26 cellular contexts compared by ENCODE assay signal in the genomic region with DNA sequence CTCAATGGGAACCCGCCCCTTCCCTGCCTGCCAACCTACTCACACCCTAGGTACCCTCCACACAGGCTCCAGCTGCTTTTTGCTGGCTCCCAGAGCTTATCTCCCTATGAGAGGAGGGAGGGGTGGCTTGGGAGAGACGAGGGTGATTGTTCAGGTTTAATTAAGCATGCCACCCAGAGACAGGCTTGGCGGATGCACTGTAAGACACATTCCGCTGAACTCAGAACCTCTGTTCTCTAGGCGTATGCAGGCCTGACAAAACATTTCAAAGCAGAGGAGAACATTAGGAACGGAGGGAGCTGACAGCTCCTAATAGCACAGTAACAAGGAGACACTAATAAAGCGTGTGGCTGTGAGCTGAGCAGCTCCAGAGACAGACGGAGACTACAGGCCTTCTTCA.
DNase-seq lines count a peak whose midpoint lies in the region; ATAC-seq and TF ChIP-seq lines count a peak whose summit lies in the region.
"Had no signal": no experiment of that assay in that cellular context is flagged by ENCODE, and none has a peak within 500 bp of the region (broad histone marks: within the 10 kb centered on the region; RNA-seq: fewer than 3 reads in every experiment).

No MANE protein-coding gene starts in this region.

- POLR2A ChIA-PET in WTC11 (lab: Charles Lee), result no interaction called here

- H3K27me3 ChIP-seq in Karpas-422 (ENCODE audit: low read length) (no peaks in the 10 kb centered on the region), neuronal stem cell (ENCODE audit: control insufficient read depth in 3 of 3, insufficient read depth in 3 of 3, low read depth in 1 of 3, low read length in 3 of 3) (peaks cover 0 to 13% (median 2%) of the 10 kb centered on the region in 3 experiments)
- H3K27me3 ChIP-seq: BE2C, gastrocnemius medialis, SJSA1, stomach had no signal

- no peak overlapping the region for H4K8ac ChIP-seq in neuronal stem cell (ENCODE audit: low read depth, low read length)

- no peak overlapping the region for H3K4me3 Mint-ChIP-seq in WTC11
- H3K4me3 Mint-ChIP-seq: activated B cell treated with CpG ODN at 0.5 μM for 24 hours; activated CD4-positive, alpha-beta memory T cell treated with anti-CD3 and anti-CD28 coated beads, Interleukin-2, amount 10 ng/mL, durations not matched to agents 7 days and 5 days; naive thymus-derived CD4-positive, alpha-beta T cell; type B pancreatic cell had no signal

- H3K27ac Mint-ChIP-seq in WTC11, result no peak overlapping the region
- H3K27ac Mint-ChIP-seq: activated B cell treated with CpG ODN at 0.5 μM for 24 hours; activated CD4-positive, alpha-beta memory T cell treated with anti-CD3 and anti-CD28 coated beads, Interleukin-2, amount 10 ng/mL, durations not matched to agents 7 days and 5 days; naive thymus-derived CD4-positive, alpha-beta T cell; type B pancreatic cell had no signal

- H2AK5ac ChIP-seq in neuronal stem cell (ENCODE audit: low read depth, low read length), result no peak overlapping the region

- H3K36me3 Mint-ChIP-seq in WTC11, result no peaks in the 10 kb centered on the region
- H3K36me3 Mint-ChIP-seq: naive thymus-derived CD4-positive, alpha-beta T cell; type B pancreatic cell had no signal

- H4K20me1 ChIP-seq in Karpas-422 (ENCODE audit: insufficient read depth, low read depth, low read length), result no peaks in the 10 kb centered on the region

- H3K79me1 ChIP-seq in neuronal stem cell (ENCODE audit: low read depth, low read length), result no peaks in the 10 kb centered on the region

- H3K18ac ChIP-seq in neuronal stem cell (ENCODE audit: low read length), result no peak overlapping the region

- no peak overlapping the region for H3K9ac ChIP-seq in Karpas-422 (ENCODE audit: low read length)
- no peak overlapping the region for H3K9ac ChIP-seq in neuronal stem cell (ENCODE audit: low read depth, low read length, poor library complexity)

- peaks cover 8% of the 10 kb centered on the region; the same call in 1 of the 2 replicates for H3K9me3 Mint-ChIP-seq in WTC11
- H3K9me3 Mint-ChIP-seq: activated B cell treated with CpG ODN at 0.5 μM for 24 hours; activated CD4-positive, alpha-beta memory T cell treated with anti-CD3 and anti-CD28 coated beads, Interleukin-2, amount 10 ng/mL, durations not matched to agents 7 days and 5 days; type B pancreatic cell had no signal

- H3K36me3 ChIP-seq in Karpas-422 (ENCODE audit: insufficient read depth, low read length), result no peaks in the 10 kb centered on the region
- no peaks in the 10 kb centered on the region for H3K36me3 ChIP-seq in neuronal stem cell (replicated peaks in 1 of 2; ENCODE audit: control insufficient read depth in 2 of 2, insufficient read depth in 2 of 2, low read length in 2 of 2)
- H3K36me3 ChIP-seq: gastrocnemius medialis, SJSA1, stomach had no signal

- no peaks in the 10 kb centered on the region for H3K79me2 ChIP-seq in Karpas-422 (ENCODE audit: low read length)

- H3K23ac ChIP-seq in neuronal stem cell (ENCODE audit: low read depth, low read length, poor library complexity), result no peak overlapping the region

- no peak overlapping the region for H3K4me3 ChIP-seq in Karpas-422 (ENCODE audit: low read length)
- no peak overlapping the region for H3K4me3 ChIP-seq in neuronal stem cell (ENCODE audit: low read length in 2 of 2)
- H3K4me3 ChIP-seq: gastrocnemius medialis, SJSA1, skin epidermis, stomach had no signal

- CTCF ChIA-PET in WTC11 (lab: Charles Lee), result interaction anchor here (1.0 kb wide), 1 partner anchor 93 kb away, joined by 3 read pairs; no protein-coding TSS in a partner anchor

- H2BK15ac ChIP-seq in neuronal stem cell (ENCODE audit: low read length), result no peak overlapping the region

- no peaks in the 10 kb centered on the region for H3K9me2 ChIP-seq in Karpas-422 (replicated peaks; ENCODE audit: insufficient read depth, low read length)

- H3K9me3 ChIP-seq in Karpas-422 (ENCODE audit: low read length), result no peaks in the 10 kb centered on the region
- H3K9me3 ChIP-seq in neuronal stem cell (replicated peaks in 1 of 2; ENCODE audit: control insufficient read depth in 2 of 2, insufficient read depth in 1 of 2, low read depth in 1 of 2, low read length in 2 of 2), result no peaks in the 10 kb centered on the region
- H3K9me3 ChIP-seq: BE2C, gastrocnemius medialis, SJSA1, stomach had no signal

- TF ChIP-seq CTCF in WTC11 (IDR thresholded peaks at IDR 0.05), result no peak

- H3K27me3 Mint-ChIP-seq in WTC11 (ENCODE audit: low read depth), result no peaks in the 10 kb centered on the region
- H3K27me3 Mint-ChIP-seq: activated B cell treated with CpG ODN at 0.5 μM for 24 hours; activated CD4-positive, alpha-beta memory T cell treated with anti-CD3 and anti-CD28 coated beads, Interleukin-2, amount 10 ng/mL, durations not matched to agents 7 days and 5 days; type B pancreatic cell had no signal

- no peak overlapping the region for H2BK12ac ChIP-seq in neuronal stem cell (ENCODE audit: low read length)

- H3K14ac ChIP-seq in neuronal stem cell (ENCODE audit: low read length), result no peak overlapping the region

- H2AFZ ChIP-seq in Karpas-422 (ENCODE audit: low read length) (no peak overlapping the region), neuronal stem cell (ENCODE audit: low read length) (no peak overlapping the region)

- H3K4ac ChIP-seq in neuronal stem cell (ENCODE audit: low read length), result no peak overlapping the region

- H3K27ac ChIP-seq in Karpas-422 (ENCODE audit: low read length), result peak overlapping the region; percentile 2; the same call in 1 of the 2 replicates
- peak overlapping the region; percentile 4 for H3K27ac ChIP-seq in neuronal stem cell (replicated peaks; ENCODE audit: low read length)
- H3K27ac ChIP-seq: gastrocnemius medialis, SJSA1, skin epidermis, stomach had no signal

- H3K4me1 ChIP-seq in Karpas-422 (ENCODE audit: low read length) (peaks cover 71% of the 10 kb centered on the region), neuronal stem cell (ENCODE audit: control insufficient read depth in 2 of 2, insufficient read depth in 1 of 2, low read depth in 1 of 2, low read length in 2 of 2) (peaks cover 0 to 11% of the 10 kb centered on the region in 2 donors)
- H3K4me1 ChIP-seq: BE2C, gastrocnemius medialis, SJSA1, stomach had no signal

- no peak overlapping the region for H2BK120ac ChIP-seq in neuronal stem cell (ENCODE audit: low read depth, low read length)

- H3K4me2 ChIP-seq in Karpas-422 (ENCODE audit: low read depth, low read length, poor library complexity, severe bottlenecking) (no peak overlapping the region), neuronal stem cell (ENCODE audit: insufficient read depth, low read length, poor library complexity, severe bottlenecking) (no peak overlapping the region)

- WGBS in neuronal stem cell (ENCODE audit: extremely low coverage in 2 of 2, insufficient read length in 2 of 2, insufficient replicate concordance in 1 of 2), 2 donors, result no CpG with 5 or more reads among the region's 8 CpGs

- no peak for ATAC-seq in WTC11
- ATAC-seq: gastrocnemius medialis; HepG2; left cardiac atrium; naive thymus-derived CD4-positive, alpha-beta T cell had no signal

- no peak overlapping the region for H2BK5ac ChIP-seq in neuronal stem cell (ENCODE audit: low read length)

- H4K91ac ChIP-seq in neuronal stem cell (ENCODE audit: low read depth, low read length, poor library complexity), result no peak overlapping the region

- DNase-seq in Karpas-422, result no peak
- peak; percentile 36 for DNase-seq in NCI-H2029 treated with DMSO at 0.1 percent for 48 hours (lab: John Stamatoyannopoulos, UW)
- DNase-seq in NCI-H774 (lab: John Stamatoyannopoulos, UW), result peak; percentile 33
- DNase-seq in neuronal stem cell (ENCODE audit: low spot score), result peak; percentile 58
- no peak for DNase-seq in AML-193 (lab: John Stamatoyannopoulos, UW)
- no peak for DNase-seq in stimulated activated CD8-positive, alpha-beta memory T cell treated with anti-CD3 and anti-CD28 coated beads, Interleukin-4, amount 100 ng/mL, for 48 hours
- DNase-seq in WTC11 (ENCODE audit: low spot score), result no peak
- DNase-seq: activated B cell treated with CpG ODN at 0.5 μM for 24 hours; activated CD4-positive, alpha-beta memory T cell treated with anti-CD3 and anti-CD28 coated beads, Interleukin-2, amount 10 ng/mL, durations not matched to agents 7 days and 5 days; activated naive CD4-positive, alpha-beta T cell; activated T-cell treated with anti-CD3 and anti-CD28 coated beads, Interleukin-2, amount 50 U/mL, for 1 hour; amniotic stem cell; BE2C; Calu3; gastrocnemius medialis; left cardiac atrium; mesendoderm; naive thymus-derived CD4-positive, alpha-beta T cell; OCI-M1; stimulated activated CD4-positive, alpha-beta T cell treated with anti-CD3 and anti-CD28 coated beads, Interleukin-2, amount 100 ng/mL, for 48 hours; stomach; T-helper 2 cell had no signal

- H3K4me1 Mint-ChIP-seq in WTC11, result no peaks in the 10 kb centered on the region
- H3K4me1 Mint-ChIP-seq: activated B cell treated with CpG ODN at 0.5 μM for 24 hours; activated CD4-positive, alpha-beta memory T cell treated with anti-CD3 and anti-CD28 coated beads, Interleukin-2, amount 10 ng/mL, durations not matched to agents 7 days and 5 days; naive thymus-derived CD4-positive, alpha-beta T cell had no signal

TF ChIP-seq in WTC11, 78 proteins besides CTCF, POLR2A, EP300 and RAD21 (continues in another document):
- TF ChIP-seq ZNF671 (CRISPR knock-in tag; IDR thresholded peaks at IDR 0.05) (no peak), TEAD4 (CRISPR knock-in tag; IDR thresholded peaks at IDR 0.05) (no peak)
- TF ChIP-seq, protein P1, sequence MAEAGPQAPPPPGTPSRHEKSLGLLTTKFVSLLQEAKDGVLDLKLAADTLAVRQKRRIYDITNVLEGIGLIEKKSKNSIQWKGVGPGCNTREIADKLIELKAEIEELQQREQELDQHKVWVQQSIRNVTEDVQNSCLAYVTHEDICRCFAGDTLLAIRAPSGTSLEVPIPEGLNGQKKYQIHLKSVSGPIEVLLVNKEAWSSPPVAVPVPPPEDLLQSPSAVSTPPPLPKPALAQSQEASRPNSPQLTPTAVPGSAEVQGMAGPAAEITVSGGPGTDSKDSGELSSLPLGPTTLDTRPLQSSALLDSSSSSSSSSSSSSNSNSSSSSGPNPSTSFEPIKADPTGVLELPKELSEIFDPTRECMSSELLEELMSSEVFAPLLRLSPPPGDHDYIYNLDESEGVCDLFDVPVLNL (CRISPR knock-in tag; IDR thresholded peaks at IDR 0.05; ENCODE audit: borderline replicate concordance, low read depth), result no peak
- TF ChIP-seq, protein P2, sequence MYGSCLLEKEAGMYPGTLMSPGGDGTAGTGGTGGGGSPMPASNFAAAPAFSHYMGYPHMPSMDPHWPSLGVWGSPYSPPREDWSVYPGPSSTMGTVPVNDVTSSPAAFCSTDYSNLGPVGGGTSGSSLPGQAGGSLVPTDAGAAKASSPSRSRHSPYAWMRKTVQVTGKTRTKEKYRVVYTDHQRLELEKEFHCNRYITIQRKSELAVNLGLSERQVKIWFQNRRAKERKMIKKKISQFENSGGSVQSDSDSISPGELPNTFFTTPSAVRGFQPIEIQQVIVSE (CRISPR knock-in tag; IDR thresholded peaks at IDR 0.05; ENCODE audit: borderline replicate concordance), result no peak

Comparison
In these comparisons a context has a peak if more than half of its experiments do, and no peak if none do; other contexts are left out.
1. DNase-seq: peak in NCI-H2029 treated with DMSO at 0.1 percent for 48 hours (single experiment), NCI-H774 (single experiment) and neuronal stem cell (single experiment); none in Karpas-422 (single experiment), AML-193 (0 of 2), stimulated activated CD8-positive, alpha-beta memory T cell treated with anti-CD3 and anti-CD28 coated beads, Interleukin-4, amount 100 ng/mL, for 48 hours (single experiment) and WTC11 (single experiment).